Comparison of ENCODE assay signal across 17 cellular contexts in genomic region chr2:20190170-20190569, GRCh38. TPM values are rescaled to one million over a fixed set of nuclear protein-coding genes. Genes with fewer than 3 reads are reported as not detected.
A peak's percentile ranks its signal among the peaks of the same experiment; 100 is the strongest.
DNase-seq lines count a peak whose midpoint lies in the region; ATAC-seq and TF ChIP-seq lines count a peak whose summit lies in the region.
"Had no signal": no experiment of that assay in that cellular context is flagged by ENCODE, and none has a peak within 500 bp of the region (broad histone marks: within the 10 kb centered on the region; RNA-seq: fewer than 3 reads in every experiment).

No MANE protein-coding gene starts in this region.

- H3K36me3 ChIP-seq in mesenchymal stem cell (ENCODE audit: control insufficient read depth in 1 of 2, insufficient read depth in 2 of 2, low read depth in 1 of 2, low read length in 2 of 2): no peaks in the 10 kb centered on the region
- H3K36me3 ChIP-seq: HAP-1, SJSA1 had no signal

- peak overlapping the region; percentile 40 for H4K91ac ChIP-seq in mesenchymal stem cell (ENCODE audit: low read length)

- no peak overlapping the region for H3K9ac ChIP-seq in mesenchymal stem cell (ENCODE audit: low read length)

- peaks cover 38% of the 10 kb centered on the region for H3K4me1 ChIP-seq in mesenchymal stem cell (ENCODE audit: control insufficient read depth, insufficient read depth, low read depth, low read length)

- no peak for TF ChIP-seq CTCF in epithelial cell of esophagus (IDR thresholded peaks at IDR 0.05; ENCODE audit: insufficient read depth, low read depth, low read length, missing control alignments)

- no peak overlapping the region for H3K23ac ChIP-seq in mesenchymal stem cell (ENCODE audit: low read length in 2 of 2)

- H4K8ac ChIP-seq in mesenchymal stem cell (ENCODE audit: low read length): no peak overlapping the region

- DNase-seq in COLO668 (lab: John Stamatoyannopoulos, UW; ENCODE audit: unreplicated experiment) (peak; percentile 59), NCI-H345 treated with DMSO at 0.1 percent for 48 hours (lab: John Stamatoyannopoulos, UW; ENCODE audit: unreplicated experiment) (peak; percentile 57), epithelial cell of esophagus (ENCODE audit: low read depth) (peak; percentile 76), mesenchymal stem cell (no peak), NCI-H2029 (lab: John Stamatoyannopoulos, UW) (no peak)
- DNase-seq: ACHN; Calu3; CD4-positive, CD25-positive, alpha-beta regulatory T cell; NCI-H1048; NCI-H1930; NCI-H526; RPMI8226 had no signal

- no peak overlapping the region for H2BK15ac ChIP-seq in mesenchymal stem cell (ENCODE audit: low read depth, poor library complexity, severe bottlenecking)

- no peak overlapping the region for H3K18ac ChIP-seq in mesenchymal stem cell (ENCODE audit: low read depth in 1 of 2, low read length in 2 of 2)

- no peak overlapping the region for H3K4me3 ChIP-seq in epithelial cell of esophagus (ENCODE audit: low read length)
- no peak overlapping the region for H3K4me3 ChIP-seq in mesenchymal stem cell (ENCODE audit: insufficient read depth in 1 of 2, low read depth in 1 of 2, low read length in 2 of 2)
- H3K4me3 ChIP-seq: HAP-1, K562, SJSA1 had no signal

- H3K79me1 ChIP-seq in mesenchymal stem cell (replicated peaks; ENCODE audit: low read length, poor library complexity, severe bottlenecking): no peaks in the 10 kb centered on the region

- H2AFZ ChIP-seq in mesenchymal stem cell (ENCODE audit: low read depth, low read length): no peak overlapping the region

- no peak for ATAC-seq in GM18909 (IDR thresholded peaks at IDR 0.05; ENCODE audit: poor library complexity, unreplicated experiment)
- no peak for ATAC-seq in HG02623 (IDR thresholded peaks at IDR 0.05; ENCODE audit: unreplicated experiment)
- ATAC-seq: K562 had no signal

- no peak overlapping the region for H3K4ac ChIP-seq in mesenchymal stem cell (ENCODE audit: low read depth in 1 of 2, low read length in 2 of 2)

- no peaks in the 10 kb centered on the region for H3K27me3 ChIP-seq in mesenchymal stem cell (ENCODE audit: control insufficient read depth in 1 of 2, insufficient read depth in 1 of 2, low read length in 2 of 2)
- H3K27me3 ChIP-seq: SJSA1 had no signal

- H2BK120ac ChIP-seq in mesenchymal stem cell (ENCODE audit: low read depth, low read length): no peak overlapping the region

- no peak overlapping the region for H2BK5ac ChIP-seq in mesenchymal stem cell (ENCODE audit: low read depth, low read length, poor library complexity, severe bottlenecking)

- WGBS in mesenchymal stem cell: 91% methylated on average over 9 of the region's 9 CpGs

- H3K14ac ChIP-seq in mesenchymal stem cell (ENCODE audit: low read length in 2 of 2): no peak overlapping the region

- no peak overlapping the region for H3K27ac ChIP-seq in mesenchymal stem cell (ENCODE audit: low read length, poor library complexity, severe bottlenecking)
- H3K27ac ChIP-seq: SJSA1 had no signal

- H2BK12ac ChIP-seq in mesenchymal stem cell (ENCODE audit: low read length in 2 of 2): no peak overlapping the region

- H3K9me3 ChIP-seq in mesenchymal stem cell (ENCODE audit: control insufficient read depth, low read length): no peaks in the 10 kb centered on the region
- H3K9me3 ChIP-seq: HAP-1, SJSA1 had no signal

- H2AK5ac ChIP-seq in mesenchymal stem cell (ENCODE audit: low read length, severe bottlenecking): no peak overlapping the region

- H3K4me2 ChIP-seq in mesenchymal stem cell (ENCODE audit: low read length, poor library complexity, severe bottlenecking): no peak overlapping the region

RNA-seq across cellular contexts. Expression of gene SDC1, which starts 34.8 kb away (rescaled TPM):
- 8.4 TPM for polyA plus RNA-seq in mesenchymal stem cell (2013, experiment 1 of 2)
- 6.9 TPM for polyA plus RNA-seq in mesenchymal stem cell (2013, experiment 2 of 2)
- polyA plus RNA-seq: CD4-positive, CD25-positive, alpha-beta regulatory T cell had no signal

Comparison
In these comparisons a context has a peak if more than half of its experiments do, and no peak if none do; other contexts are left out.
1. DNase-seq: peak in COLO668 (single experiment), NCI-H345 treated with DMSO at 0.1 percent for 48 hours (single experiment) and epithelial cell of esophagus (single experiment); none in mesenchymal stem cell (single experiment) and NCI-H2029 (single experiment).